ENCODE assay signal across 8 cellular contexts in genomic region chr12:8949525-8950286, GRCh38. TPM values are rescaled to one million over a fixed set of nuclear protein-coding genes. Genes with fewer than 3 reads are reported as not detected.
A peak's percentile ranks its signal among the peaks of the same experiment; 100 is the strongest.
DNase-seq lines count a peak whose midpoint lies in the region; ATAC-seq lines count a peak whose summit lies in the region.

TSS of gene M6PR (minus strand) at chr12:8949645. CDS start at chr12:8946404, 3,241 bp downstream.

- H3K9me3 ChIP-seq in CD4-positive, CD25-positive, alpha-beta regulatory T cell (ENCODE audit: control insufficient read depth in 2 of 2, low read length in 2 of 2): no peaks in the 10 kb centered on the region

- peak within 1 kb of the TSS; percentile 92 to 97 (median 95) for H3K4me3 Mint-ChIP-seq in CD4-positive, CD25-positive, alpha-beta regulatory T cell
- H3K4me3 Mint-ChIP-seq in dendritic cell treated with granulocyte-macrophage colony-stimulating factor and Interleukin-4, amounts not matched to agents 40 ng/mL and 50 ng/mL, for 4 days: peak within 1 kb of the TSS; percentile 93

- DNase-seq in CD4-positive, CD25-positive, alpha-beta regulatory T cell: peak; percentile 83 to 96 (median 88)
- DNase-seq in NCI-H748 treated with DMSO at 0.1 percent for 48 hours (lab: John Stamatoyannopoulos, UW): peak; percentile 79
- DNase-seq in activated CD4-positive, alpha-beta T cell treated with anti-CD3 and anti-CD28 coated beads, Interleukin-2, amount 50 U/mL, for 24 hours (ENCODE audit: low read depth in 1 of 2, low spot score in 1 of 2): peak; percentile 87 to 90
- DNase-seq in left lobe of liver (ENCODE audit: low spot score): peak; percentile 93
- DNase-seq in stimulated activated CD4-positive, alpha-beta T cell treated with anti-CD3 and anti-CD28 coated beads, Interleukin-2, amount 100 ng/mL, for 4 hours (ENCODE audit: low read depth): peak; percentile 85

- H3K4me1 ChIP-seq in CD4-positive, CD25-positive, alpha-beta regulatory T cell (ENCODE audit: control insufficient read depth, insufficient read depth, low read length, poor library complexity, severe bottlenecking): peaks cover 68% of the 10 kb centered on the region

- no peaks in the 10 kb centered on the region for H3K27me3 ChIP-seq in CD4-positive, CD25-positive, alpha-beta regulatory T cell (ENCODE audit: control insufficient read depth, insufficient read depth, low read length)

- peak within 1 kb of the TSS; percentile 100 for H3K4me3 ChIP-seq in CD4-positive, CD25-positive, alpha-beta regulatory T cell (ENCODE audit: low read depth, low read length)

- H3K27ac Mint-ChIP-seq in CD4-positive, CD25-positive, alpha-beta regulatory T cell: peak within 1 kb of the TSS; percentile 93 to 98 (median 94)
- peak within 1 kb of the TSS; percentile 93 for H3K27ac Mint-ChIP-seq in dendritic cell treated with granulocyte-macrophage colony-stimulating factor and Interleukin-4, amounts not matched to agents 40 ng/mL and 50 ng/mL, for 4 days

- peaks cover 16% of the 10 kb centered on the region for H3K36me3 Mint-ChIP-seq in CD4-positive, CD25-positive, alpha-beta regulatory T cell
- peaks cover 59% of the 10 kb centered on the region for H3K36me3 Mint-ChIP-seq in dendritic cell treated with granulocyte-macrophage colony-stimulating factor and Interleukin-4, amounts not matched to agents 40 ng/mL and 50 ng/mL, for 4 days (ENCODE audit: low read depth)

- peaks cover 0 to 8% (median 0%) of the 10 kb centered on the region in 7 donors for H3K9me3 Mint-ChIP-seq in CD4-positive, CD25-positive, alpha-beta regulatory T cell
- peaks cover 11% of the 10 kb centered on the region for H3K9me3 Mint-ChIP-seq in dendritic cell treated with granulocyte-macrophage colony-stimulating factor and Interleukin-4, amounts not matched to agents 40 ng/mL and 50 ng/mL, for 4 days

- H3K27me3 Mint-ChIP-seq in CD4-positive, CD25-positive, alpha-beta regulatory T cell: no peaks in the 10 kb centered on the region
- H3K27me3 Mint-ChIP-seq in dendritic cell treated with granulocyte-macrophage colony-stimulating factor and Interleukin-4, amounts not matched to agents 40 ng/mL and 50 ng/mL, for 4 days: no peaks in the 10 kb centered on the region

- peak; percentile 82 to 83 for ATAC-seq in CD4-positive, CD25-positive, alpha-beta regulatory T cell (ENCODE audit: low read depth in 2 of 2)
- ATAC-seq in GM19395 (IDR thresholded peaks at IDR 0.05; ENCODE audit: unreplicated experiment) (peak; percentile 86), HG03565 (IDR thresholded peaks at IDR 0.05; ENCODE audit: unreplicated experiment) (peak; percentile 62), left lobe of liver (peak; percentile 93)

- H3K27ac ChIP-seq in CD4-positive, CD25-positive, alpha-beta regulatory T cell (ENCODE audit: insufficient read depth, low read length, poor library complexity, severe bottlenecking): peak within 1 kb of the TSS; percentile 98

- H3K4me1 Mint-ChIP-seq in CD4-positive, CD25-positive, alpha-beta regulatory T cell: peaks cover 31 to 75% (median 63%) of the 10 kb centered on the region in 4 donors
- H3K4me1 Mint-ChIP-seq in dendritic cell treated with granulocyte-macrophage colony-stimulating factor and Interleukin-4, amounts not matched to agents 40 ng/mL and 50 ng/mL, for 4 days (ENCODE audit: low read depth): peaks cover 31% of the 10 kb centered on the region

- intact Hi-C loops in dendritic cell treated with granulocyte-macrophage colony-stimulating factor and Interleukin-4, amounts not matched to agents 40 ng/mL and 50 ng/mL, for 4 days (cut with micrococcal nuclease): loop anchor here (2.0 to 5.0 kb wide), 2 partner anchors 35 to 38 kb away; partner anchors contain the start of genes KLRG1 and PHC1

- H3K36me3 ChIP-seq in CD4-positive, CD25-positive, alpha-beta regulatory T cell (ENCODE audit: control insufficient read depth, insufficient read depth, low read length): peaks cover 16% of the 10 kb centered on the region

RNA-seq across cellular contexts. Expression of gene M6PR, which starts in this region (rescaled TPM):
- total RNA-seq in CD4-positive, CD25-positive, alpha-beta regulatory T cell: 132 TPM
- polyA plus RNA-seq in CD4-positive, CD25-positive, alpha-beta regulatory T cell: 100 to 1,000 TPM; 227 to 272 (median 261) TPM
- 40.4 TPM for total RNA-seq in left lobe of liver

Comparison
In these comparisons a context has a peak if more than half of its experiments do, and no peak if none do; other contexts are left out.
1. Peak in every context shown above with its lines: DNase-seq, ATAC-seq, H3K4me3 ChIP-seq and H3K27ac ChIP-seq.